In the genomic region with DNA sequence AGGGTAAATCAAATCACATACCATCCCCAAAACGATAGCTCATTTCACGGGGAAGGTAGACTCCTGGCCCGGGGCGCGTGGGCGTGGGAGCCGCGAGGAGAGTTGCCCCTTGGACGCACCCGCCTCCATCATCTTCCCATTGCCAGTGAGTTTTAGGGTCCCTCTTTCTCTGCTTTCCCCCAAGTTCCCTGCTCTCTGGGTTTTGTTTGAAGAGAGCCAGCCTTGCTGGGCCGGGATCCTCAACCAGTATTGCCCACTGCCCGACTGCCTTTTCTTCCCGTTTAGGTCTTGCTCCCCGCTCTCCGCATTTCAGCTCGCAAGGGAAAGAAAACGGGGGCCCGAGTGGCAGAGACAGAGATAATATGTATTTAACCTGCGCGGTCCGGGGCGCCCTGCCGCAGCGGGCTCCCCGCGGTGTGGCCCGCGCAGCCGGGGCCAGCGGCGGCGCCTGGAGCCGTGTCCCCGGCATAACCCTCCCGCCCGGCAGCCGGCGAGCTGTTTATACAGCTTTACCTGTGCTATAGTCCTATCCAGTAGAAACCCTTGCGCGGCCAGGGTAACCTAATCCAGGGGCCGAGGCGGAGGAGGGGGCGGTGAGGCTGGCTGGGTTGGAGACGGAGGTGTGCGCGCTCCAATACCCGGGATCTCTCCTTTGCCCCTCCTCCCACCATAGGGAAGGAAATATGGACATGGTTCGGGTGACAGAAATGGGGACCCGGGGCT, we compare ENCODE assay signal across 9 cellular contexts. TPM values are rescaled to one million over a fixed set of nuclear protein-coding genes. Genes with fewer than 3 reads are reported as not detected.
DNase-seq lines count a peak whose midpoint lies in the region; ATAC-seq and TF ChIP-seq lines count a peak whose summit lies in the region.
"Had no signal": no experiment of that assay in that cellular context is flagged by ENCODE, and none has a peak within 500 bp of the region (broad histone marks: within the 10 kb centered on the region; RNA-seq: fewer than 3 reads in every experiment).

No MANE protein-coding gene starts in this region.

- no peak for ATAC-seq in T-helper 17 cell
- no peak for ATAC-seq in mucosa of descending colon
- ATAC-seq in HG02610 (IDR thresholded peaks at IDR 0.05; ENCODE audit: unreplicated experiment): no peak

- no peak overlapping the region for H3K4me3 ChIP-seq in mucosa of descending colon
- H3K4me3 ChIP-seq: lung had no signal

- DNase-seq in activated CD4-positive, alpha-beta T cell treated with anti-CD3 and anti-CD28 coated beads, Interleukin-2, amount 10 ng/mL, durations not matched to agents 7 days and 5 days: no peak
- DNase-seq in activated CD4-positive, alpha-beta T cell treated with anti-CD3 and anti-CD28 coated beads, Interleukin-2, amount 50 U/mL, for 4 hours: no peak
- no peak for DNase-seq in T-helper 17 cell
- peak; percentile 32 for DNase-seq in iPS-NIHi11 (ENCODE audit: low spot score)
- peak; percentile 36 for DNase-seq in stimulated activated naive CD4-positive, alpha-beta T cell treated with Interleukin-2 at 50 U/mL for 16 hours (lab: John Stamatoyannopoulos, UW)
- no peak for DNase-seq in NCI-H1436 (lab: John Stamatoyannopoulos, UW)
- no peak for DNase-seq in mucosa of descending colon

- TF ChIP-seq CTCF in mucosa of descending colon (IDR thresholded peaks at IDR 0.05): no peak

- CTCF ChIA-PET in activated CD4-positive, alpha-beta T cell treated with anti-CD3 and anti-CD28 coated beads, Interleukin-2, amount 10 ng/mL, durations not matched to agents 7 days and 5 days (lab: Charles Lee): interaction anchor here (0.7 to 1.5 kb wide), 4 partner anchors 11 to 524 kb away, joined by 3 to 4 read pairs (median 3); no protein-coding TSS in a partner anchor

- intact Hi-C loops in mucosa of descending colon (cut with DNase I, micrococcal nuclease): no loop called here

- peaks cover 70% of the 10 kb centered on the region for H3K27me3 Mint-ChIP-seq in activated CD4-positive, alpha-beta T cell treated with anti-CD3 and anti-CD28 coated beads, Interleukin-2, amount 10 ng/mL, durations not matched to agents 7 days and 5 days
- peaks cover 65% of the 10 kb centered on the region for H3K27me3 Mint-ChIP-seq in T-helper 17 cell

- H3K36me3 Mint-ChIP-seq in activated CD4-positive, alpha-beta T cell treated with anti-CD3 and anti-CD28 coated beads, Interleukin-2, amount 10 ng/mL, durations not matched to agents 7 days and 5 days (ENCODE audit: low read depth): peaks cover 7% of the 10 kb centered on the region
- H3K36me3 Mint-ChIP-seq in T-helper 17 cell (ENCODE audit: low read depth): peaks cover 2% of the 10 kb centered on the region

- no peaks in the 10 kb centered on the region for H3K36me3 ChIP-seq in mucosa of descending colon (ENCODE audit: low read depth)

- POLR2A ChIA-PET in activated CD4-positive, alpha-beta T cell treated with anti-CD3 and anti-CD28 coated beads, Interleukin-2, amount 10 ng/mL, durations not matched to agents 7 days and 5 days (lab: Charles Lee): no interaction called here

- peak overlapping the region; percentile 46 for H3K4me3 Mint-ChIP-seq in activated CD4-positive, alpha-beta T cell treated with anti-CD3 and anti-CD28 coated beads, Interleukin-2, amount 10 ng/mL, durations not matched to agents 7 days and 5 days
- H3K4me3 Mint-ChIP-seq in T-helper 17 cell: peak overlapping the region; percentile 84

- H3K4me1 Mint-ChIP-seq in activated CD4-positive, alpha-beta T cell treated with anti-CD3 and anti-CD28 coated beads, Interleukin-2, amount 10 ng/mL, durations not matched to agents 7 days and 5 days: peaks cover 57% of the 10 kb centered on the region
- H3K4me1 Mint-ChIP-seq in T-helper 17 cell: peaks cover 58% of the 10 kb centered on the region

- no peak overlapping the region for H3K27ac Mint-ChIP-seq in activated CD4-positive, alpha-beta T cell treated with anti-CD3 and anti-CD28 coated beads, Interleukin-2, amount 10 ng/mL, durations not matched to agents 7 days and 5 days
- H3K27ac Mint-ChIP-seq in T-helper 17 cell: peak overlapping the region; percentile 86

- H3K4me1 ChIP-seq in mucosa of descending colon (ENCODE audit: low read depth): peaks cover 52% of the 10 kb centered on the region

- no peaks in the 10 kb centered on the region for H3K9me3 Mint-ChIP-seq in activated CD4-positive, alpha-beta T cell treated with anti-CD3 and anti-CD28 coated beads, Interleukin-2, amount 10 ng/mL, durations not matched to agents 7 days and 5 days

- H3K9me3 ChIP-seq in T-helper 17 cell (ENCODE audit: control insufficient read depth, low read length, poor library complexity, severe bottlenecking) (no peaks in the 10 kb centered on the region), mucosa of descending colon (no peaks in the 10 kb centered on the region)

RNA-seq across cellular contexts. Expression of gene GATA3, which starts 5.2 kb away (rescaled TPM):
- total RNA-seq in activated CD4-positive, alpha-beta T cell treated with anti-CD3 and anti-CD28 coated beads, Interleukin-2, amount 10 ng/mL, durations not matched to agents 7 days and 5 days: 10 to 100 TPM; 48.1 to 52.0 TPM
- total RNA-seq in T-helper 17 cell (100 to 1,000 TPM in 1 of 2 donors, 10 to 100 TPM in 1; 91.9 to 149 TPM), mucosa of descending colon (under 1 TPM; 0.47 to 0.87 (median 0.55) TPM)

Comparison
In these comparisons a context has a peak if more than half of its experiments do, and no peak if none do; other contexts are left out.
1. DNase-seq: peak in iPS-NIHi11 (single experiment) and stimulated activated naive CD4-positive, alpha-beta T cell treated with Interleukin-2 at 50 U/mL for 16 hours (single experiment); none in activated CD4-positive, alpha-beta T cell treated with anti-CD3 and anti-CD28 coated beads, Interleukin-2, amount 10 ng/mL, durations not matched to agents 7 days and 5 days (single experiment), activated CD4-positive, alpha-beta T cell treated with anti-CD3 and anti-CD28 coated beads, Interleukin-2, amount 50 U/mL, for 4 hours (0 of 2), T-helper 17 cell (0 of 3), NCI-H1436 (single experiment) and mucosa of descending colon (0 of 3).
2. RNA of gene GATA3, which starts 5.2 kb away (total RNA-seq): 91.9 to 149 TPM in T-helper 17 cell and 48.1 to 52.0 TPM in activated CD4-positive, alpha-beta T cell treated with anti-CD3 and anti-CD28 coated beads, Interleukin-2, amount 10 ng/mL, durations not matched to agents 7 days and 5 days; 0.47 to 0.87 TPM in mucosa of descending colon; every median in the first group is over 10 times any median in the second.